Comparison of ENCODE assay signal across 8 cellular contexts in the genomic region with DNA sequence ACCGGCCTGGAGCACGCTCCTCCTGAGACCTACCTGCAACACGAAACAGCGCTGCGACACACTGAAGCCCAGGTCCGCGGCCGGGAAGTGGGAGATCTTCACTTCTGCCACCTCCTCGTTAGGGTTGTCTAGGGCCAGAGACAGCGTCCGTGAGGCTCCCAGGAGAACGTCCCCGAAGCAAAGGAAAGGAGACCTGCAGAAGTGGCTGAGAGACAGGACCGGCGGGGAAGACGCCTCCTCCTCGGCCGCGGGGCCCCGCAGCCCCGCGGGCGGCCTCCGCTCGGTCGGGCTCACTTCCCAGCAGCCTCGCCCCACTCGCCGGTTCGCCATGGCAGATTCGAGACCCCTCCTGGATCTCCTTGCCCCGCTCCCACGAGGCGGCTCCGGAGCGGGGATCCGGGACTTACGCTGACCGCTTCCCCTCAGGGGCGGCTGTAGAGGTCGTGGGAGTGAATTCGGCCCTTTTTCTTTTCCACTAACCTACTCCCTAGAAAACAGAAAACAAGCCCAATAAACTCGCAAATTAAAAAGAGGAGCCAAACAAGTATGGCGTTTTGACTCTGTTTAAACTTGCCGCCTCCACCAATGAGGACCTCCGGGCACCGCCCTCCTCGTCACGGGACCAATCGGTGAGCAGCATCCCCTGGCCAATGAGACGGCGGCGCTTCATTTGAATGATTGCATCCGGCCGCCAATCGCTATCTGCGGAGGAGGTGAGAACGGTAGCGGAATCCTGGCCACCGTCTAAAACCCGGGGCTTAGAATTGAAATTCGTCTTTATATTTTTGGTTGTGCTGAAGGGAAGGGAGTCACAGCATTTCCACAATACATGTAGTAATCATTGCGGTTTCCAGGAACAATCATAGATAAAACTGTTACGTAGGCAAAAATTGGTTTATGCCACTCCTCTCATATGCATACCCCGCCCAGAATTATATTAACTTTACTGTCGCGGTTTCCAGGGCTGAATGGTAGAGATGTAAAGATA. TPM values are rescaled to one million over a fixed set of nuclear protein-coding genes. Genes with fewer than 3 reads are reported as not detected.
DNase-seq lines count a peak whose midpoint lies in the region; ATAC-seq and TF ChIP-seq lines count a peak whose summit lies in the region.

A gene with protein sequence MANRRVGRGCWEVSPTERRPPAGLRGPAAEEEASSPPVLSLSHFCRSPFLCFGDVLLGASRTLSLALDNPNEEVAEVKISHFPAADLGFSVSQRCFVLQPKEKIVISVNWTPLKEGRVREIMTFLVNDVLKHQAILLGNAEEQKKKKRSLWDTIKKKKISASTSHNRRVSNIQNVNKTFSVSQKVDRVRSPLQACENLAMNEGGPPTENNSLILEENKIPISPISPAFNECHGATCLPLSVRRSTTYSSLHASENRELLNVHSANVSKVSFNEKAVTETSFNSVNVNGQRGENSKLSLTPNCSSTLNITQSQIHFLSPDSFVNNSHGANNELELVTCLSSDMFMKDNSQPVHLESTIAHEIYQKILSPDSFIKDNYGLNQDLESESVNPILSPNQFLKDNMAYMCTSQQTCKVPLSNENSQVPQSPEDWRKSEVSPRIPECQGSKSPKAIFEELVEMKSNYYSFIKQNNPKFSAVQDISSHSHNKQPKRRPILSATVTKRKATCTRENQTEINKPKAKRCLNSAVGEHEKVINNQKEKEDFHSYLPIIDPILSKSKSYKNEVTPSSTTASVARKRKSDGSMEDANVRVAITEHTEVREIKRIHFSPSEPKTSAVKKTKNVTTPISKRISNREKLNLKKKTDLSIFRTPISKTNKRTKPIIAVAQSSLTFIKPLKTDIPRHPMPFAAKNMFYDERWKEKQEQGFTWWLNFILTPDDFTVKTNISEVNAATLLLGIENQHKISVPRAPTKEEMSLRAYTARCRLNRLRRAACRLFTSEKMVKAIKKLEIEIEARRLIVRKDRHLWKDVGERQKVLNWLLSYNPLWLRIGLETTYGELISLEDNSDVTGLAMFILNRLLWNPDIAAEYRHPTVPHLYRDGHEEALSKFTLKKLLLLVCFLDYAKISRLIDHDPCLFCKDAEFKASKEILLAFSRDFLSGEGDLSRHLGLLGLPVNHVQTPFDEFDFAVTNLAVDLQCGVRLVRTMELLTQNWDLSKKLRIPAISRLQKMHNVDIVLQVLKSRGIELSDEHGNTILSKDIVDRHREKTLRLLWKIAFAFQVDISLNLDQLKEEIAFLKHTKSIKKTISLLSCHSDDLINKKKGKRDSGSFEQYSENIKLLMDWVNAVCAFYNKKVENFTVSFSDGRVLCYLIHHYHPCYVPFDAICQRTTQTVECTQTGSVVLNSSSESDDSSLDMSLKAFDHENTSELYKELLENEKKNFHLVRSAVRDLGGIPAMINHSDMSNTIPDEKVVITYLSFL (N-terminal part only) (minus strand): TSS at position 562 of the 988 bp plus-strand sequence. CDS start 232 bp downstream, at position 330.

- H3K27ac Mint-ChIP-seq in T-helper 1 cell treated with Interleukin-12 subunit alpha and Interleukin-12 subunit beta and Interleukin-4 antibody, amounts not matched to agents 30 μg/mL and 1 μg/mL, for 36 hours, result peak within 1 kb of the TSS; percentile 94
- H3K27ac Mint-ChIP-seq in progenitor cell of endocrine pancreas, result peak within 1 kb of the TSS; percentile 95

- peak within 1 kb of the TSS; percentile 86 for H3K4me3 Mint-ChIP-seq in T-helper 1 cell treated with Interleukin-12 subunit alpha and Interleukin-12 subunit beta and Interleukin-4 antibody, amounts not matched to agents 30 μg/mL and 1 μg/mL, for 36 hours
- peak within 1 kb of the TSS; percentile 92 for H3K4me3 Mint-ChIP-seq in progenitor cell of endocrine pancreas (ENCODE audit: low read depth)

- H3K36me3 Mint-ChIP-seq in T-helper 1 cell treated with Interleukin-12 subunit alpha and Interleukin-12 subunit beta and Interleukin-4 antibody, amounts not matched to agents 30 μg/mL and 1 μg/mL, for 36 hours (ENCODE audit: low read depth), result peaks cover 16% of the 10 kb centered on the region
- H3K36me3 Mint-ChIP-seq in progenitor cell of endocrine pancreas (ENCODE audit: insufficient read depth), result peaks cover 2% of the 10 kb centered on the region

- TF ChIP-seq CTCF in left ventricle myocardium inferior (IDR thresholded peaks at IDR 0.05; ENCODE audit: borderline replicate concordance) (no peak), progenitor cell of endocrine pancreas (IDR thresholded peaks at IDR 0.05; ENCODE audit: unreplicated experiment) (no peak)

- H3K9me3 ChIP-seq in left ventricle myocardium inferior (replicated peaks), result no peaks in the 10 kb centered on the region

- peaks cover 23% of the 10 kb centered on the region for H3K4me1 Mint-ChIP-seq in T-helper 1 cell treated with Interleukin-12 subunit alpha and Interleukin-12 subunit beta and Interleukin-4 antibody, amounts not matched to agents 30 μg/mL and 1 μg/mL, for 36 hours (ENCODE audit: low read depth)
- peaks cover 11% of the 10 kb centered on the region for H3K4me1 Mint-ChIP-seq in progenitor cell of endocrine pancreas (ENCODE audit: low read depth)

- intact Hi-C loops in left ventricle myocardium inferior (cut with micrococcal nuclease), result no loop called here

- peaks cover 12% of the 10 kb centered on the region for H3K4me1 ChIP-seq in left ventricle myocardium inferior
- H3K4me1 ChIP-seq in urinary bladder (ENCODE audit: insufficient read depth), result no peaks in the 10 kb centered on the region

- DNase-seq in NCI-H1694 treated with DMSO at 0.1 percent for 48 hours (lab: John Stamatoyannopoulos, UW) (peak; percentile 92), amniotic stem cell (lab: John Stamatoyannopoulos, UW) (peak; percentile 95), left ventricle myocardium inferior (peak; percentile 93), progenitor cell of endocrine pancreas (ENCODE audit: low spot score, unreplicated experiment) (peak; percentile 90)

- H3K9me3 Mint-ChIP-seq in T-helper 1 cell treated with Interleukin-12 subunit alpha and Interleukin-12 subunit beta and Interleukin-4 antibody, amounts not matched to agents 30 μg/mL and 1 μg/mL, for 36 hours, result no peaks in the 10 kb centered on the region
- H3K9me3 Mint-ChIP-seq in progenitor cell of endocrine pancreas (ENCODE audit: low read depth), result no peaks in the 10 kb centered on the region

- WGBS in urinary bladder, result under 1% methylated on average over 67 of the region's 67 CpGs

- no peaks in the 10 kb centered on the region for H3K27me3 ChIP-seq in left ventricle myocardium inferior (ENCODE audit: low read depth)

- peak; percentile 96 for ATAC-seq in GM18499 (IDR thresholded peaks at IDR 0.05; ENCODE audit: insufficient read depth, unreplicated experiment)
- peak; percentile 97 for ATAC-seq in HG02938 (IDR thresholded peaks at IDR 0.05; ENCODE audit: unreplicated experiment)

- H3K36me3 ChIP-seq in left ventricle myocardium inferior, result no peaks in the 10 kb centered on the region
- no peaks in the 10 kb centered on the region for H3K36me3 ChIP-seq in urinary bladder (ENCODE audit: insufficient read depth)

- no peaks in the 10 kb centered on the region for H3K27me3 Mint-ChIP-seq in T-helper 1 cell treated with Interleukin-12 subunit alpha and Interleukin-12 subunit beta and Interleukin-4 antibody, amounts not matched to agents 30 μg/mL and 1 μg/mL, for 36 hours (ENCODE audit: low read depth)
- H3K27me3 Mint-ChIP-seq in progenitor cell of endocrine pancreas, result no peaks in the 10 kb centered on the region

- H3K27ac ChIP-seq in left ventricle myocardium inferior (replicated peaks) (no peak within 1 kb of the TSS), urinary bladder (ENCODE audit: low read depth) (peak within 1 kb of the TSS; percentile 2)

- H3K4me3 ChIP-seq in left ventricle myocardium inferior (peak within 1 kb of the TSS; percentile 75), urinary bladder (ENCODE audit: low read depth, low read length) (peak within 1 kb of the TSS; percentile 75)

RNA-seq across cellular contexts. Expression of the gene that starts here (rescaled TPM):
- total RNA-seq in left ventricle myocardium inferior, result 0.44 TPM
- 17.1 and 17.5 TPM in 2 replicates for total RNA-seq in progenitor cell of endocrine pancreas
- 48.5 TPM for total RNA-seq in urinary bladder
- 0.11 TPM for polyA plus RNA-seq in urinary bladder

Comparison
In these comparisons a context has a peak if more than half of its experiments do, and no peak if none do; other contexts are left out.
1. RNA of the gene that starts here (total RNA-seq): 48.5 TPM in urinary bladder (single experiment) and 17.1 to 17.5 TPM in progenitor cell of endocrine pancreas; 0.44 TPM in left ventricle myocardium inferior (single experiment); every median in the first group is over 10 times any median in the second.
2. Peak in DNase-seq and H3K4me3 ChIP-seq in left ventricle myocardium inferior; RNA of the gene not detected or under 1 TPM.
3. Peak in every context shown above with its lines, with median percentiles within 50 percentile points of each other: DNase-seq.